Comparison of ENCODE assay signal across 9 cellular contexts in the genomic region with DNA sequence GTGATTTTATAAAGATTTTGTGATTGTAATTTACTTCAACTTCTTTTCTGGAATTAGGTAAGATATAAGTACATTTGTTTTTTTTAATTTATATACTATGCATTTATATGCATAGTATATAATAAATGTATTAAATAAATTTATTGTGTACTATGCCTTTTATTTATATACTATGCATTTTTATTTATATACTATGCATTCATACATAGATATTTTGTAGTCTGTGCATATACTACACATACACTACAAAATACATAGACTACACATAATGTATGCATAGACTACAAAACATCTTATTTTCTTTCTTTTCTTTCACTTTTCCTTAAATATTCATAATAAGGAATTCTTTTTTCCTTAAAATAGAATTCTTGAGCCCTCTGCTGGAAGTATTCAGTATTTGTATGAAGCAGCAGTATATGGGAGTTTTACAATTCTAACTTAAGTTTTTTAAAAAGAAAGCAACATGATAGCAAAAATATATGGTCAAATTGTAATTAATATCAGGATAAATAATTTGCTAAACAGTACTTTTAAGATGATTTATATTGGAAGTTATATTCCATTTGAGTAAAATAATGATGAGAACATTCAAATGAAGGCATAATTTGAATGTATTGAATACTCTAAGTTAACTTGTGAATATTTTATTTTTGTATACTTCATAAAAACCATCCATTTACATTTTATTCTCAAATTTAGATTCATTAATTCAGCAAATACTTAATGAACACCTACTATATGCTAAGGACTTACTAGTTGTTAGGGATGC.
DNase-seq lines count a peak whose midpoint lies in the region; ATAC-seq and TF ChIP-seq lines count a peak whose summit lies in the region.
"Had no signal": no experiment of that assay in that cellular context is flagged by ENCODE, and none has a peak within 500 bp of the region (broad histone marks: within the 10 kb centered on the region; RNA-seq: fewer than 3 reads in every experiment).

No MANE protein-coding gene starts in this region.

- H3K27me3 Mint-ChIP-seq in activated CD8-positive, alpha-beta memory T cell treated with anti-CD3 and anti-CD28 coated beads, Interleukin-2, amount 10 ng/mL, durations not matched to agents 7 days and 5 days: no peaks in the 10 kb centered on the region
- H3K27me3 Mint-ChIP-seq: activated T-cell treated with anti-CD3 and anti-CD28 coated beads, Interleukin-2, amount 50 U/mL, for 24 hours had no signal

- no peaks in the 10 kb centered on the region for H3K9me3 ChIP-seq in PC-3 (ENCODE audit: low read length)

- no peaks in the 10 kb centered on the region for H3K36me3 Mint-ChIP-seq in activated CD8-positive, alpha-beta memory T cell treated with anti-CD3 and anti-CD28 coated beads, Interleukin-2, amount 10 ng/mL, durations not matched to agents 7 days and 5 days

- ATAC-seq in PC-3: no peak
- ATAC-seq in activated CD8-positive, alpha-beta memory T cell treated with anti-CD3 and anti-CD28 coated beads, Interleukin-2, amount 10 ng/mL, durations not matched to agents 7 days and 5 days: no peak

- no peaks in the 10 kb centered on the region for H3K9me3 Mint-ChIP-seq in activated CD8-positive, alpha-beta memory T cell treated with anti-CD3 and anti-CD28 coated beads, Interleukin-2, amount 10 ng/mL, durations not matched to agents 7 days and 5 days (ENCODE audit: low read depth)
- H3K9me3 Mint-ChIP-seq: activated T-cell treated with anti-CD3 and anti-CD28 coated beads, Interleukin-2, amount 50 U/mL, for 24 hours had no signal

- H2AFZ ChIP-seq in PC-3 (ENCODE audit: low read length): no peak overlapping the region

- no peaks in the 10 kb centered on the region for H4K20me1 ChIP-seq in PC-3 (ENCODE audit: low read length)

- peaks cover 4% of the 10 kb centered on the region; the same call in 1 of the 2 replicates for H3K27me3 ChIP-seq in PC-3 (ENCODE audit: low read length)

- no peaks in the 10 kb centered on the region for H3K9me2 ChIP-seq in PC-3 (replicated peaks; ENCODE audit: low read length)

- CTCF ChIA-PET in PC-3 (lab: Charles Lee): no interaction called here
- CTCF ChIA-PET in activated CD8-positive, alpha-beta memory T cell treated with anti-CD3 and anti-CD28 coated beads, Interleukin-2, amount 10 ng/mL, durations not matched to agents 7 days and 5 days (lab: Charles Lee): no interaction called here

- intact Hi-C loops in PC-3 (cut with micrococcal nuclease): loop anchor here (1.0 to 10.0 kb wide), 2 partner anchors 155 to 659 kb away; no protein-coding TSS in a partner anchor

- no peak overlapping the region for H3K9ac ChIP-seq in PC-3 (ENCODE audit: low read length)

- no peak overlapping the region for H3K4me3 ChIP-seq in PC-3 (ENCODE audit: low read length)

- BruUV-seq in PC-3 (replicated peaks; lab: Mats Ljungman, UMichigan): no TSS peak

- no peak overlapping the region for H3K27ac ChIP-seq in PC-3 (ENCODE audit: low read length)

- DNase-seq in NCI-H446 (lab: John Stamatoyannopoulos, UW) (peak; percentile 7 to 21), NCI-H446 treated with DMSO at 0.1 percent for 48 hours (lab: John Stamatoyannopoulos, UW) (no peak), PC-3 (peak; percentile 41), fibroblast of peridontal ligament (ENCODE audit: extremely low read depth) (peak; percentile 66), superior temporal gyrus (ENCODE audit: extremely low spot score) (peak; percentile 85), GOT3 (lab: John Stamatoyannopoulos, UW) (no peak), occipital lobe (lab: John Stamatoyannopoulos, UW) (no peak)
- DNase-seq in activated CD8-positive, alpha-beta memory T cell treated with anti-CD3 and anti-CD28 coated beads, Interleukin-2, amount 10 ng/mL, durations not matched to agents 7 days and 5 days: no peak
- DNase-seq: activated T-cell treated with anti-CD3 and anti-CD28 coated beads, Interleukin-2, amount 50 U/mL, for 24 hours had no signal

- H3K36me3 ChIP-seq in PC-3 (ENCODE audit: low read depth, low read length): no peaks in the 10 kb centered on the region

- no peak overlapping the region for H3K4me3 Mint-ChIP-seq in activated CD8-positive, alpha-beta memory T cell treated with anti-CD3 and anti-CD28 coated beads, Interleukin-2, amount 10 ng/mL, durations not matched to agents 7 days and 5 days
- H3K4me3 Mint-ChIP-seq: activated T-cell treated with anti-CD3 and anti-CD28 coated beads, Interleukin-2, amount 50 U/mL, for 24 hours had no signal

- no peak overlapping the region for H3K27ac Mint-ChIP-seq in activated CD8-positive, alpha-beta memory T cell treated with anti-CD3 and anti-CD28 coated beads, Interleukin-2, amount 10 ng/mL, durations not matched to agents 7 days and 5 days
- H3K27ac Mint-ChIP-seq: activated T-cell treated with anti-CD3 and anti-CD28 coated beads, Interleukin-2, amount 50 U/mL, for 24 hours had no signal

- H3K4me1 Mint-ChIP-seq in activated CD8-positive, alpha-beta memory T cell treated with anti-CD3 and anti-CD28 coated beads, Interleukin-2, amount 10 ng/mL, durations not matched to agents 7 days and 5 days: peaks cover 9% of the 10 kb centered on the region

- H3K79me2 ChIP-seq in PC-3 (ENCODE audit: low read length): no peaks in the 10 kb centered on the region

- TF ChIP-seq CTCF in PC-3 (conservative IDR thresholded peaks at IDR 0.05; ENCODE audit: low read depth, low read length): peak; percentile 65

- POLR2A ChIA-PET in PC-3 (lab: Charles Lee; ENCODE audit: unreplicated experiment): no interaction called here

- no peaks in the 10 kb centered on the region for H3K4me1 ChIP-seq in PC-3 (ENCODE audit: insufficient read depth, low read length)

- no peaks in the 10 kb centered on the region for H3F3A ChIP-seq in PC-3 (ENCODE audit: low read length, unreplicated experiment)

- H3K4me2 ChIP-seq in PC-3 (ENCODE audit: low read length): no peak overlapping the region

Comparison
In these comparisons a context has a peak if more than half of its experiments do, and no peak if none do; other contexts are left out.
1. DNase-seq: peak in NCI-H446 (2 of 2), PC-3 (single experiment), fibroblast of peridontal ligament (single experiment) and superior temporal gyrus (single experiment); none in NCI-H446 treated with DMSO at 0.1 percent for 48 hours (single experiment), GOT3 (single experiment), occipital lobe (single experiment) and activated CD8-positive, alpha-beta memory T cell treated with anti-CD3 and anti-CD28 coated beads, Interleukin-2, amount 10 ng/mL, durations not matched to agents 7 days and 5 days (single experiment).